ENCODE assay signal across 8 cellular contexts in the genomic region with DNA sequence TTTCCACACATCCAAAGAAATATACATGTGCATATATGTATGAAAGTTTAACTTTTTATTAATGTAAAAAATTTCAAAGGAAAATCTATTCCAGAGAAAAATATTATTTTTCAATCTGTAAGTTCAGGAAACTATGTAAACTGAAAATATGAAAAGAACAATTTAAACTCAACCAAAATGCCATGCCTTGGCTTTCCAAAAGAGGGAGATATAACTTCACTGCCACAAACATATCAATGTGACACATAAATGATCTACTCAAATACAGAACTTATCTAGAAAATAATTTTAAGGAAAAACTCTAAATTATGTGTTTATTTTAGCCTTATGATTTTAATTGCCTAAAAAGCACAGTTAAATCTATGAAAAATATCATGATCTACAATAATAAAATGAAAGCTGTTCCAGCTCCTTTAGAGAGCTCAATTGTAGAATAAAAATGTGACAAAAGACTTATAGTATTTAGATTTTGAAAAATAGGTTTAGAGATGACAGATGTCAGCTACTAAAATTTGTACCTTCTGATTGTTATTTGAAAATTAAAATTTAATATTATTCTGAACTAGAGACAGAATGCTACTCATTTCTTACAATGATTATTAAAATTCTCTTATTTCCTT.
DNase-seq lines count a peak whose midpoint lies in the region; ATAC-seq and TF ChIP-seq lines count a peak whose summit lies in the region.

No MANE protein-coding gene starts in this region.

- H4K20me1 ChIP-seq in hepatocyte (ENCODE audit: insufficient read depth, poor library complexity, severe bottlenecking) = peaks cover under 1% of the 10 kb centered on the region

- intact Hi-C loops in lower leg skin (cut with DNase I; ENCODE audit: low total_unique reads) = no loop called here
- intact Hi-C loops in activated CD4-positive, alpha-beta T cell treated with anti-CD3 and anti-CD28 coated beads for 36 hours (cut with DNase I, micrococcal nuclease) = loop anchor here in 1 of 2 experiments (5.0 kb wide), 1 partner anchor 466 kb away; no protein-coding TSS in a partner anchor

- no peak overlapping the region for H3K27ac ChIP-seq in hepatocyte

- no peaks in the 10 kb centered on the region for H3K27me3 Mint-ChIP-seq in activated CD4-positive, alpha-beta T cell treated with anti-CD3 and anti-CD28 coated beads for 36 hours

- H3K9me3 Mint-ChIP-seq in activated CD4-positive, alpha-beta T cell treated with anti-CD3 and anti-CD28 coated beads for 36 hours (ENCODE audit: low read depth) = no peaks in the 10 kb centered on the region

- no peaks in the 10 kb centered on the region for H3K4me1 ChIP-seq in hepatocyte (ENCODE audit: insufficient read depth)

- H3K27ac Mint-ChIP-seq in activated CD4-positive, alpha-beta T cell treated with anti-CD3 and anti-CD28 coated beads for 36 hours = no peak overlapping the region

- ATAC-seq in GM19372 (IDR thresholded peaks at IDR 0.05; ENCODE audit: low read depth, unreplicated experiment) (peak; percentile 55), SK-N-SH treated with all-trans-retinoic acid at 6 μM for 48 hours (peak; percentile 62; the same call in 2 of the 3 replicates)
- ATAC-seq in stimulated activated naive CD8-positive, alpha-beta T cell treated with anti-CD3 and anti-CD28 coated beads, Interleukin-15, Interleukin-2, amounts not matched to agents 100 U/mL and 50 U/mL, for 24 hours = no peak
- ATAC-seq in activated CD4-positive, alpha-beta T cell treated with anti-CD3 and anti-CD28 coated beads for 36 hours = no peak

- POLR2A ChIA-PET in activated CD4-positive, alpha-beta T cell treated with anti-CD3 and anti-CD28 coated beads for 36 hours (lab: Charles Lee) = no interaction called here

- no peaks in the 10 kb centered on the region for H3K9me3 ChIP-seq in hepatocyte (ENCODE audit: low read depth)

- no peak for TF ChIP-seq POLR2A in lower leg skin (IDR thresholded peaks at IDR 0.05)

- H3K36me3 Mint-ChIP-seq in activated CD4-positive, alpha-beta T cell treated with anti-CD3 and anti-CD28 coated beads for 36 hours (ENCODE audit: low read depth) = peaks cover 6% of the 10 kb centered on the region

- H3K36me3 ChIP-seq in hepatocyte (replicated peaks; ENCODE audit: insufficient read depth, low read depth) = no peaks in the 10 kb centered on the region

- H3K4me3 Mint-ChIP-seq in activated CD4-positive, alpha-beta T cell treated with anti-CD3 and anti-CD28 coated beads for 36 hours = no peak overlapping the region

- H2AFZ ChIP-seq in hepatocyte = no peak overlapping the region

- H3K4me2 ChIP-seq in hepatocyte = no peak overlapping the region

- DNase-seq in AML-193 (lab: John Stamatoyannopoulos, UW) (peak; percentile 46 to 54), hepatocyte (ENCODE audit: low spot score) (no peak), lower leg skin (ENCODE audit: low spot score in 2 of 2) (no peak), H4 (ENCODE audit: low spot score) (no peak)
- no peak for DNase-seq in stimulated activated naive CD8-positive, alpha-beta T cell treated with anti-CD3 and anti-CD28 coated beads, Interleukin-15, Interleukin-2, amounts not matched to agents 100 U/mL and 50 U/mL, for 24 hours
- no peak for DNase-seq in activated CD4-positive, alpha-beta T cell treated with anti-CD3 and anti-CD28 coated beads for 36 hours

- no peaks in the 10 kb centered on the region for H3K27me3 ChIP-seq in hepatocyte

- H3K4me3 ChIP-seq in hepatocyte (no peak overlapping the region), lower leg skin (ENCODE audit: low read depth, poor library complexity, severe bottlenecking) (no peak overlapping the region)

- TF ChIP-seq CTCF in hepatocyte (IDR thresholded peaks at IDR 0.05; ENCODE audit: poor library complexity) (peak; percentile 81), lower leg skin (IDR thresholded peaks at IDR 0.05) (peak in 1 of 3 donors; percentile 18)

- H3K9me2 ChIP-seq in hepatocyte (replicated peaks; ENCODE audit: insufficient read depth) = no peaks in the 10 kb centered on the region

- CTCF ChIA-PET in activated CD4-positive, alpha-beta T cell treated with anti-CD3 and anti-CD28 coated beads for 36 hours (lab: Charles Lee) = interaction anchor here (1.4 kb wide), 2 partner anchors 36 to 463 kb away, joined by 3 to 5 read pairs; no protein-coding TSS in a partner anchor

- no peaks in the 10 kb centered on the region for H3K4me1 Mint-ChIP-seq in activated CD4-positive, alpha-beta T cell treated with anti-CD3 and anti-CD28 coated beads for 36 hours

- H3K79me2 ChIP-seq in hepatocyte = no peaks in the 10 kb centered on the region

TF ChIP-seq in SK-N-SH treated with all-trans-retinoic acid at 6 μM for 48 hours, 23 proteins besides CTCF, POLR2A, EP300 and RAD21 (continues in another document):
- TF ChIP-seq ZNF565 (CRISPR knock-in tag; conservative IDR thresholded peaks at IDR 0.05; ENCODE audit: low read depth) (no peak), ZNF8 (CRISPR knock-in tag; IDR thresholded peaks at IDR 0.05) (no peak), CREB5 (CRISPR knock-in tag; IDR thresholded peaks at IDR 0.05; ENCODE audit: low read depth) (no peak), TOX (CRISPR knock-in tag; IDR thresholded peaks at IDR 0.05; ENCODE audit: borderline replicate concordance) (no peak), CSRNP3 (CRISPR knock-in tag; IDR thresholded peaks at IDR 0.05) (no peak), BACH2 (CRISPR knock-in tag; IDR thresholded peaks at IDR 0.05; ENCODE audit: borderline replicate concordance) (no peak), PPARA (CRISPR knock-in tag; IDR thresholded peaks at IDR 0.05; ENCODE audit: borderline replicate concordance) (no peak), ISL1 (CRISPR knock-in tag; IDR thresholded peaks at IDR 0.05) (no peak), ZFP3 (CRISPR knock-in tag; IDR thresholded peaks at IDR 0.05) (no peak)
- TF ChIP-seq, protein P1, sequence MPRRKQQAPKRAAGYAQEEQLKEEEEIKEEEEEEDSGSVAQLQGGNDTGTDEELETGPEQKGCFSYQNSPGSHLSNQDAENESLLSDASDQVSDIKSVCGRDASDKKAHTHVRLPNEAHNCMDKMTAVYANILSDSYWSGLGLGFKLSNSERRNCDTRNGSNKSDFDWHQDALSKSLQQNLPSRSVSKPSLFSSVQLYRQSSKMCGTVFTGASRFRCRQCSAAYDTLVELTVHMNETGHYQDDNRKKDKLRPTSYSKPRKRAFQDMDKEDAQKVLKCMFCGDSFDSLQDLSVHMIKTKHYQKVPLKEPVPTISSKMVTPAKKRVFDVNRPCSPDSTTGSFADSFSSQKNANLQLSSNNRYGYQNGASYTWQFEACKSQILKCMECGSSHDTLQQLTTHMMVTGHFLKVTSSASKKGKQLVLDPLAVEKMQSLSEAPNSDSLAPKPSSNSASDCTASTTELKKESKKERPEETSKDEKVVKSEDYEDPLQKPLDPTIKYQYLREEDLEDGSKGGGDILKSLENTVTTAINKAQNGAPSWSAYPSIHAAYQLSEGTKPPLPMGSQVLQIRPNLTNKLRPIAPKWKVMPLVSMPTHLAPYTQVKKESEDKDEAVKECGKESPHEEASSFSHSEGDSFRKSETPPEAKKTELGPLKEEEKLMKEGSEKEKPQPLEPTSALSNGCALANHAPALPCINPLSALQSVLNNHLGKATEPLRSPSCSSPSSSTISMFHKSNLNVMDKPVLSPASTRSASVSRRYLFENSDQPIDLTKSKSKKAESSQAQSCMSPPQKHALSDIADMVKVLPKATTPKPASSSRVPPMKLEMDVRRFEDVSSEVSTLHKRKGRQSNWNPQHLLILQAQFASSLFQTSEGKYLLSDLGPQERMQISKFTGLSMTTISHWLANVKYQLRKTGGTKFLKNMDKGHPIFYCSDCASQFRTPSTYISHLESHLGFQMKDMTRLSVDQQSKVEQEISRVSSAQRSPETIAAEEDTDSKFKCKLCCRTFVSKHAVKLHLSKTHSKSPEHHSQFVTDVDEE (CRISPR knock-in tag; IDR thresholded peaks at IDR 0.05) = no peak
- TF ChIP-seq, protein P2, sequence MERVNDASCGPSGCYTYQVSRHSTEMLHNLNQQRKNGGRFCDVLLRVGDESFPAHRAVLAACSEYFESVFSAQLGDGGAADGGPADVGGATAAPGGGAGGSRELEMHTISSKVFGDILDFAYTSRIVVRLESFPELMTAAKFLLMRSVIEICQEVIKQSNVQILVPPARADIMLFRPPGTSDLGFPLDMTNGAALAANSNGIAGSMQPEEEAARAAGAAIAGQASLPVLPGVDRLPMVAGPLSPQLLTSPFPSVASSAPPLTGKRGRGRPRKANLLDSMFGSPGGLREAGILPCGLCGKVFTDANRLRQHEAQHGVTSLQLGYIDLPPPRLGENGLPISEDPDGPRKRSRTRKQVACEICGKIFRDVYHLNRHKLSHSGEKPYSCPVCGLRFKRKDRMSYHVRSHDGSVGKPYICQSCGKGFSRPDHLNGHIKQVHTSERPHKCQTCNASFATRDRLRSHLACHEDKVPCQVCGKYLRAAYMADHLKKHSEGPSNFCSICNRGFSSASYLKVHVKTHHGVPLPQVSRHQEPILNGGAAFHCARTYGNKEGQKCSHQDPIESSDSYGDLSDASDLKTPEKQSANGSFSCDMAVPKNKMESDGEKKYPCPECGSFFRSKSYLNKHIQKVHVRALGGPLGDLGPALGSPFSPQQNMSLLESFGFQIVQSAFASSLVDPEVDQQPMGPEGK (CRISPR knock-in tag; IDR thresholded peaks at IDR 0.05; ENCODE audit: borderline replicate concordance) = no peak

Comparison
In these comparisons a context has a peak if more than half of its experiments do, and no peak if none do; other contexts are left out.
1. DNase-seq: peak in AML-193 (2 of 2); none in hepatocyte (single experiment), stimulated activated naive CD8-positive, alpha-beta T cell treated with anti-CD3 and anti-CD28 coated beads, Interleukin-15, Interleukin-2, amounts not matched to agents 100 U/mL and 50 U/mL, for 24 hours (single experiment), lower leg skin (0 of 2), H4 (single experiment) and activated CD4-positive, alpha-beta T cell treated with anti-CD3 and anti-CD28 coated beads for 36 hours (single experiment).
2. ATAC-seq: peak in GM19372 (single experiment) and SK-N-SH treated with all-trans-retinoic acid at 6 μM for 48 hours (single experiment); none in stimulated activated naive CD8-positive, alpha-beta T cell treated with anti-CD3 and anti-CD28 coated beads, Interleukin-15, Interleukin-2, amounts not matched to agents 100 U/mL and 50 U/mL, for 24 hours (single experiment) and activated CD4-positive, alpha-beta T cell treated with anti-CD3 and anti-CD28 coated beads for 36 hours (single experiment).